10 cellular contexts compared by ENCODE assay signal in the genomic region with DNA sequence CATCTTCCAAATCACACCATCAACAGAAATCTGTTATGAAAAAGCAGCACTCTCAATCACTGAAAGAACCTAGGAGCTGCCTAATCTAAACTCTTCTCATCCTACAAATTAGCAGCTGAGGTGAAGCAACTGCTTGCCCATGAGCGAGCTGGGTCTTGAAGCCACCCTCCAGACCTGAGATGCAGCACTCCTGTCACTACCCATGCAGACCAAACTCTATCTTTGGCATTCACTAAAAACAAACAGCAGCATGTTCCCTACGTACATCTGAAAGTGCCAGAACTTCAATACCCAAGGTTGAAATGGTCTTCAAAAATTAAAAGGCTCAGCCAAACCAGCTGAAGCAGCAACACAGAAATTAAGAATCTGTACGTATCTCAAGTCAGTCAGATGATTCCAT. TPM values are rescaled to one million over a fixed set of nuclear protein-coding genes. Genes with fewer than 3 reads are reported as not detected.
DNase-seq lines count a peak whose midpoint lies in the region; ATAC-seq, FAIRE-seq and TF ChIP-seq lines count a peak whose summit lies in the region.
"Had no signal": no experiment of that assay in that cellular context is flagged by ENCODE, and none has a peak within 500 bp of the region (broad histone marks: within the 10 kb centered on the region; RNA-seq: fewer than 3 reads in every experiment).

No MANE protein-coding gene starts in this region.

- intact Hi-C loops in HepG2 (cut with micrococcal nuclease; ENCODE audit: unreplicated experiment), result no loop called here
- intact Hi-C loops in right lobe of liver (cut with DNase I), result no loop called here

- CTCF ChIA-PET in HepG2 (lab: Yijun Ruan, JAX; ENCODE audit: low intra/inter-chr PET ratio, low total read pairs), result no interaction called here
- CTCF ChIA-PET in activated CD8-positive, alpha-beta T cell treated with anti-CD3 and anti-CD28 coated beads, Interleukin-2, amount 10 ng/mL, durations not matched to agents 7 days and 5 days (lab: Charles Lee), result interaction anchor here (1.2 to 9.1 kb wide), 5 partner anchors 9 to 126 kb away, joined by 4 to 98 read pairs (median 8); a partner anchor contains a TSS

- H3K4me1 ChIP-seq in HepG2 (ENCODE audit: insufficient read depth, low read length) (peaks cover 5% of the 10 kb centered on the region), right lobe of liver (peaks cover 0 to 39% (median 6%) of the 10 kb centered on the region in 4 donors)

- FAIRE-seq in HepG2 (lab: Jason Lieb, UNC), result no peak
- peak; percentile 40 for FAIRE-seq in urothelium cell line (lab: Jason Lieb, UNC)

- 100% methylated on average over 3 of the region's 3 CpGs for WGBS in HepG2 (ENCODE audit: low lambda C conversion rate)
- 77% methylated on average over 3 of the region's 3 CpGs for WGBS in right lobe of liver (ENCODE audit: insufficient coverage, low coverage, low lambda C conversion rate, missing lambda C conversion rate)

- H3K9me3 ChIP-seq in HepG2 (ENCODE audit: low read length), result no peaks in the 10 kb centered on the region
- H3K9me3 ChIP-seq in right lobe of liver, result no peaks in the 10 kb centered on the region

- H3K79me2 ChIP-seq in HepG2 (ENCODE audit: insufficient read depth, low read length), result peaks cover 94% of the 10 kb centered on the region

- no peak for TF ChIP-seq CTCF in HepG2 (CRISPR knock-in tag; IDR thresholded peaks at IDR 0.05)
- TF ChIP-seq CTCF in right lobe of liver (IDR thresholded peaks at IDR 0.05), result no peak
- TF ChIP-seq CTCF in mesothelial cell of epicardium (IDR thresholded peaks at IDR 0.05; ENCODE audit: unreplicated experiment), result no peak

- H3K4me1 Mint-ChIP-seq in activated CD8-positive, alpha-beta T cell treated with anti-CD3 and anti-CD28 coated beads, Interleukin-2, amount 10 ng/mL, durations not matched to agents 7 days and 5 days (ENCODE audit: low read depth), result peaks cover 53% of the 10 kb centered on the region
- peaks cover 68% of the 10 kb centered on the region for H3K4me1 Mint-ChIP-seq in mesothelial cell of epicardium

- in situ Hi-C loops in HepG2 (cut with HindIII; ENCODE audit: extremely low pct_ligation_motif_present, low pct_unique_long_range_greater_than_20kb), result no loop called here

- no peak for TF ChIP-seq POLR2A in HepG2 (IDR thresholded peaks at IDR 0.05; ENCODE audit: insufficient read depth in 1 of 2, low read depth in 2 of 2, low read length in 2 of 2)
- no peak for TF ChIP-seq POLR2A in right lobe of liver (IDR thresholded peaks at IDR 0.05)

- H3K27ac Mint-ChIP-seq in activated CD8-positive, alpha-beta T cell treated with anti-CD3 and anti-CD28 coated beads, Interleukin-2, amount 10 ng/mL, durations not matched to agents 7 days and 5 days, result peak overlapping the region; percentile 45
- H3K27ac Mint-ChIP-seq in mesothelial cell of epicardium, result peak overlapping the region; percentile 78

- H2AFZ ChIP-seq in HepG2 (ENCODE audit: low read length), result no peak overlapping the region

- no peak overlapping the region for H3K9ac ChIP-seq in HepG2 (ENCODE audit: insufficient read depth, low read depth, low read length)

- H3K27ac ChIP-seq in HepG2 (ENCODE audit: extremely low read length, insufficient read depth, low read length) (no peak overlapping the region), right lobe of liver (no peak overlapping the region)

- TF ChIP-seq RAD21 in HepG2 (CRISPR knock-in tag; IDR thresholded peaks at IDR 0.05), result no peak

- H3K36me3 Mint-ChIP-seq in activated CD8-positive, alpha-beta T cell treated with anti-CD3 and anti-CD28 coated beads, Interleukin-2, amount 10 ng/mL, durations not matched to agents 7 days and 5 days (ENCODE audit: low read depth), result peaks cover 49% of the 10 kb centered on the region
- H3K36me3 Mint-ChIP-seq in mesothelial cell of epicardium, result no peaks in the 10 kb centered on the region

- peaks cover 66% of the 10 kb centered on the region for H4K20me1 ChIP-seq in HepG2 (ENCODE audit: insufficient read depth, low read length)

- no peak for TF ChIP-seq EP300 in HepG2 (IDR thresholded peaks at IDR 0.05; ENCODE audit: low read depth in 2 of 2, low read length in 2 of 2)
- TF ChIP-seq EP300 in HepG2 (CRISPR knock-in tag; IDR thresholded peaks at IDR 0.05; ENCODE audit: borderline replicate concordance), result no peak

- H3K27me3 ChIP-seq in HepG2 (ENCODE audit: control insufficient read depth in 1 of 2, insufficient read depth in 2 of 2, low read length in 2 of 2) (no peaks in the 10 kb centered on the region), right lobe of liver (no peaks in the 10 kb centered on the region)

- H3K4me3 ChIP-seq in HepG2 (replicated peaks in 1 of 3; ENCODE audit: insufficient read depth in 1 of 3, low read depth in 2 of 3, low read length in 3 of 3) (no peak overlapping the region), right lobe of liver (no peak overlapping the region)

- DNase-seq in HepG2 (ENCODE audit: low spot score) (no peak), right lobe of liver (no peak), mesothelial cell of epicardium (ENCODE audit: low spot score in 2 of 2, unreplicated experiment in 2 of 2) (no peak), urothelium cell line (ENCODE audit: low spot score) (no peak), epidermal melanocyte (ENCODE audit: insufficient read length, low spot score) (no peak), NCI-H510A (lab: John Stamatoyannopoulos, UW) (no peak), NCI-H82 (lab: John Stamatoyannopoulos, UW) (no peak)
- DNase-seq in activated CD8-positive, alpha-beta T cell treated with anti-CD3 and anti-CD28 coated beads, Interleukin-2, amount 10 ng/mL, durations not matched to agents 7 days and 5 days, result no peak
- DNase-seq: NCI-H1436; NK-92 treated with Interleukin-12 subunit alpha and Interleukin-12 subunit beta, amount 100 ng/mL, for 24 hours had no signal

- H3K4me2 ChIP-seq in HepG2 (ENCODE audit: low read depth, low read length), result no peak overlapping the region

- H3K4me3 Mint-ChIP-seq in activated CD8-positive, alpha-beta T cell treated with anti-CD3 and anti-CD28 coated beads, Interleukin-2, amount 10 ng/mL, durations not matched to agents 7 days and 5 days, result no peak overlapping the region
- H3K4me3 Mint-ChIP-seq in mesothelial cell of epicardium, result no peak overlapping the region

- ATAC-seq in HepG2, result no peak
- ATAC-seq in right lobe of liver, result no peak
- no peak for ATAC-seq in activated CD8-positive, alpha-beta T cell treated with anti-CD3 and anti-CD28 coated beads, Interleukin-2, amount 10 ng/mL, durations not matched to agents 7 days and 5 days

- POLR2A ChIA-PET in HepG2 (lab: Yijun Ruan, JAX), result no interaction called here
- POLR2A ChIA-PET in activated CD8-positive, alpha-beta T cell treated with anti-CD3 and anti-CD28 coated beads, Interleukin-2, amount 10 ng/mL, durations not matched to agents 7 days and 5 days (lab: Charles Lee), result interaction anchor here (1.2 to 1.6 kb wide), 3 partner anchors 12 to 41 kb away, joined by 3 to 10 read pairs (median 4); a partner anchor contains a TSS

- no peaks in the 10 kb centered on the region for H3K9me3 Mint-ChIP-seq in activated CD8-positive, alpha-beta T cell treated with anti-CD3 and anti-CD28 coated beads, Interleukin-2, amount 10 ng/mL, durations not matched to agents 7 days and 5 days (ENCODE audit: insufficient read depth)
- H3K9me3 Mint-ChIP-seq in mesothelial cell of epicardium, result no peaks in the 10 kb centered on the region

- BruUV-seq in HepG2 (replicated peaks; lab: Mats Ljungman, UMichigan), result no TSS peak

- H3K36me3 ChIP-seq in HepG2 (replicated peaks in 1 of 2; ENCODE audit: control insufficient read depth in 1 of 2, insufficient read depth in 2 of 2, low read length in 2 of 2) (peaks cover 8 to 42% of the 10 kb centered on the region in 2 experiments), right lobe of liver (no peaks in the 10 kb centered on the region)

- H3K27me3 Mint-ChIP-seq in activated CD8-positive, alpha-beta T cell treated with anti-CD3 and anti-CD28 coated beads, Interleukin-2, amount 10 ng/mL, durations not matched to agents 7 days and 5 days (ENCODE audit: low read depth), result no peaks in the 10 kb centered on the region
- no peaks in the 10 kb centered on the region for H3K27me3 Mint-ChIP-seq in mesothelial cell of epicardium (ENCODE audit: low read depth)

RNA-seq across cellular contexts. Expression of a gene that starts 14.3 kb away (rescaled TPM):
- 21.5 and 60.7 TPM in 2 replicates for total RNA-seq in HepG2 (2016; rRNA removed; fragmentation: Illumina TruSeq; extraction: Trizol)
- 3.6 and 4.4 TPM in 2 replicates for total RNA-seq in HepG2 (2016; cell fraction: cytosol; rRNA removed; fragmentation: Illumina TruSeq; extraction: Trizol; ENCODE audit: low read depth)
- total RNA-seq in HepG2 (2016; cell fraction: insoluble cytoplasmic fraction; rRNA removed; fragmentation: Illumina TruSeq; extraction: Trizol), result 17.8 and 59.9 TPM in 2 replicates
- 20.1 and 20.5 TPM in 2 replicates for total RNA-seq in HepG2 (2016; cell fraction: membrane; rRNA removed; fragmentation: Illumina TruSeq; extraction: Trizol)
- total RNA-seq in HepG2 (2016; cell fraction: nucleus; rRNA removed; fragmentation: Illumina TruSeq; extraction: Trizol), result 51.3 and 55.1 TPM in 2 replicates
- polyA plus RNA-seq in HepG2 (2011; rRNA removed), result 21.0 and 22.3 TPM in 2 replicates
- polyA plus RNA-seq in HepG2 (2011; cell fraction: cytosol; rRNA removed), result 11.3 and 19.3 TPM in 2 replicates
- 30.4 and 32.5 TPM in 2 replicates for polyA plus RNA-seq in HepG2 (2011; cell fraction: nucleus; rRNA removed)
- polyA plus RNA-seq in HepG2 (2012), result 45.9 and 50.4 TPM in 2 replicates
- polyA plus RNA-seq in HepG2 (2016; cell fraction: cytosol; fragmentation: Illumina TruSeq; extraction: Trizol; ENCODE audit: low read depth), result 2.9 and 3.3 TPM in 2 replicates
- 57.9 and 63.1 TPM in 2 replicates for polyA plus RNA-seq in HepG2 (2016; cell fraction: insoluble cytoplasmic fraction; fragmentation: Illumina TruSeq; extraction: Trizol; ENCODE audit: low read depth)
- polyA plus RNA-seq in HepG2 (2016; cell fraction: membrane; fragmentation: Illumina TruSeq; extraction: Trizol; ENCODE audit: low read depth), result 8.8 and 9.4 TPM in 2 replicates
- polyA plus RNA-seq in HepG2 (2016; cell fraction: nucleus; fragmentation: Illumina TruSeq; extraction: Trizol; ENCODE audit: insufficient read depth, low read depth), result 78.5 and 79.2 TPM in 2 replicates
- 22.3 and 32.8 TPM in 2 replicates for polyA minus RNA-seq in HepG2 (2011; rRNA and poly(A)+ RNA removed; ENCODE audit: low replicate concordance)
- polyA minus RNA-seq in HepG2 (2011; cell fraction: cytosol; rRNA and poly(A)+ RNA removed), result 29.7 and 42.9 TPM in 2 replicates
- 74.0 and 91.4 TPM in 2 replicates for polyA minus RNA-seq in HepG2 (2011; cell fraction: nucleus; rRNA and poly(A)+ RNA removed)
- 10 to 100 TPM; 19.8 to 25.9 (median 23.1) TPM for total RNA-seq in right lobe of liver
- 10 to 100 TPM; 62.5 to 67.6 TPM for total RNA-seq in activated CD8-positive, alpha-beta T cell treated with anti-CD3 and anti-CD28 coated beads, Interleukin-2, amount 10 ng/mL, durations not matched to agents 7 days and 5 days
- 158 to 165 TPM (median 159 TPM) in 3 replicates for total RNA-seq in mesothelial cell of epicardium

RNA-seq across cellular contexts. Expression of a gene that starts 41.4 kb away (rescaled TPM):
- total RNA-seq in HepG2 (2016; rRNA removed; fragmentation: Illumina TruSeq; extraction: Trizol), result 161 and 187 TPM in 2 replicates
- total RNA-seq in HepG2 (2016; cell fraction: cytosol; rRNA removed; fragmentation: Illumina TruSeq; extraction: Trizol; ENCODE audit: low read depth), result 32.3 and 33.7 TPM in 2 replicates
- total RNA-seq in HepG2 (2016; cell fraction: insoluble cytoplasmic fraction; rRNA removed; fragmentation: Illumina TruSeq; extraction: Trizol), result 167 and 188 TPM in 2 replicates
- 30.4 and 39.3 TPM in 2 replicates for total RNA-seq in HepG2 (2016; cell fraction: membrane; rRNA removed; fragmentation: Illumina TruSeq; extraction: Trizol)
- 102 and 109 TPM in 2 replicates for total RNA-seq in HepG2 (2016; cell fraction: nucleus; rRNA removed; fragmentation: Illumina TruSeq; extraction: Trizol)
- 75.7 and 83.2 TPM in 2 replicates for polyA plus RNA-seq in HepG2 (2011; rRNA removed)
- 67.0 and 87.1 TPM in 2 replicates for polyA plus RNA-seq in HepG2 (2011; cell fraction: cytosol; rRNA removed)
- 40.6 and 43.3 TPM in 2 replicates for polyA plus RNA-seq in HepG2 (2011; cell fraction: nucleus; rRNA removed)
- polyA plus RNA-seq in HepG2 (2012), result 92.8 and 103 TPM in 2 replicates
- polyA plus RNA-seq in HepG2 (2016; cell fraction: cytosol; fragmentation: Illumina TruSeq; extraction: Trizol; ENCODE audit: low read depth), result 19.8 and 20.9 TPM in 2 replicates
- 215 and 249 TPM in 2 replicates for polyA plus RNA-seq in HepG2 (2016; cell fraction: insoluble cytoplasmic fraction; fragmentation: Illumina TruSeq; extraction: Trizol; ENCODE audit: low read depth)
- 27.9 and 30.1 TPM in 2 replicates for polyA plus RNA-seq in HepG2 (2016; cell fraction: membrane; fragmentation: Illumina TruSeq; extraction: Trizol; ENCODE audit: low read depth)
- 177 and 193 TPM in 2 replicates for polyA plus RNA-seq in HepG2 (2016; cell fraction: nucleus; fragmentation: Illumina TruSeq; extraction: Trizol; ENCODE audit: insufficient read depth, low read depth)
- 23.1 and 28.4 TPM in 2 replicates for polyA minus RNA-seq in HepG2 (2011; rRNA and poly(A)+ RNA removed; ENCODE audit: low replicate concordance)
- 38.3 and 41.9 TPM in 2 replicates for polyA minus RNA-seq in HepG2 (2011; cell fraction: cytosol; rRNA and poly(A)+ RNA removed)
- polyA minus RNA-seq in HepG2 (2011; cell fraction: nucleus; rRNA and poly(A)+ RNA removed), result 49.6 and 51.1 TPM in 2 replicates
- total RNA-seq in right lobe of liver, result 10 to 100 TPM; 16.6 to 40.4 (median 21.2) TPM
- total RNA-seq in activated CD8-positive, alpha-beta T cell treated with anti-CD3 and anti-CD28 coated beads, Interleukin-2, amount 10 ng/mL, durations not matched to agents 7 days and 5 days, result 10 to 100 TPM; 50.6 to 53.0 TPM
- total RNA-seq in mesothelial cell of epicardium, result 34.5 to 36.5 TPM (median 36.0 TPM) in 3 replicates

RNA-seq across cellular contexts. Expression of a gene that starts 41.7 kb away (rescaled TPM):
- total RNA-seq in HepG2 (2016; rRNA removed; fragmentation: Illumina TruSeq; extraction: Trizol), result 8.4 and 9.7 TPM in 2 replicates
- 1.2 and 1.3 TPM in 2 replicates for total RNA-seq in HepG2 (2016; cell fraction: cytosol; rRNA removed; fragmentation: Illumina TruSeq; extraction: Trizol; ENCODE audit: low read depth)
- 7.8 and 8.8 TPM in 2 replicates for total RNA-seq in HepG2 (2016; cell fraction: insoluble cytoplasmic fraction; rRNA removed; fragmentation: Illumina TruSeq; extraction: Trizol)
- 3.7 and 4.2 TPM in 2 replicates for total RNA-seq in HepG2 (2016; cell fraction: membrane; rRNA removed; fragmentation: Illumina TruSeq; extraction: Trizol)
- total RNA-seq in HepG2 (2016; cell fraction: nucleus; rRNA removed; fragmentation: Illumina TruSeq; extraction: Trizol), result 5.4 and 5.7 TPM in 2 replicates
- polyA plus RNA-seq in HepG2 (2011; rRNA removed), result 3.7 and 4.1 TPM in 2 replicates
- polyA plus RNA-seq in HepG2 (2011; cell fraction: cytosol; rRNA removed), result 4.0 and 4.1 TPM in 2 replicates
- 2.9 and 3.2 TPM in 2 replicates for polyA plus RNA-seq in HepG2 (2011; cell fraction: nucleus; rRNA removed)
- 2.7 and 3.3 TPM in 2 replicates for polyA plus RNA-seq in HepG2 (2012)
- 0.53 and 0.58 TPM in 2 replicates for polyA plus RNA-seq in HepG2 (2016; cell fraction: cytosol; fragmentation: Illumina TruSeq; extraction: Trizol; ENCODE audit: low read depth)
- 7.8 and 8.0 TPM in 2 replicates for polyA plus RNA-seq in HepG2 (2016; cell fraction: insoluble cytoplasmic fraction; fragmentation: Illumina TruSeq; extraction: Trizol; ENCODE audit: low read depth)
- 1.7 and 2.1 TPM in 2 replicates for polyA plus RNA-seq in HepG2 (2016; cell fraction: membrane; fragmentation: Illumina TruSeq; extraction: Trizol; ENCODE audit: low read depth)
- 4.3 and 4.4 TPM in 2 replicates for polyA plus RNA-seq in HepG2 (2016; cell fraction: nucleus; fragmentation: Illumina TruSeq; extraction: Trizol; ENCODE audit: insufficient read depth, low read depth)
- 14.6 and 20.7 TPM in 2 replicates for polyA minus RNA-seq in HepG2 (2011; rRNA and poly(A)+ RNA removed; ENCODE audit: low replicate concordance)
- polyA minus RNA-seq in HepG2 (2011; cell fraction: cytosol; rRNA and poly(A)+ RNA removed), result 6.3 and 6.7 TPM in 2 replicates
- 12.4 and 13.6 TPM in 2 replicates for polyA minus RNA-seq in HepG2 (2011; cell fraction: nucleus; rRNA and poly(A)+ RNA removed)
- 1 to 10 TPM; 2.3 to 3.2 (median 2.7) TPM for total RNA-seq in right lobe of liver
- total RNA-seq in activated CD8-positive, alpha-beta T cell treated with anti-CD3 and anti-CD28 coated beads, Interleukin-2, amount 10 ng/mL, durations not matched to agents 7 days and 5 days, result 1 to 10 TPM; 4.8 to 5.7 TPM
- 5.4 to 5.7 TPM (median 5.7 TPM) in 3 replicates for total RNA-seq in mesothelial cell of epicardium
